In genomic region chr2:105369777-105370690, GRCh38 we compare ENCODE assay signal across 8 cellular contexts. TPM values are rescaled to one million over a fixed set of nuclear protein-coding genes. Genes with fewer than 3 reads are reported as not detected.
DNase-seq lines count a peak whose midpoint lies in the region; ATAC-seq and TF ChIP-seq lines count a peak whose summit lies in the region.

No MANE protein-coding gene starts in this region.

- intact Hi-C loops in Caco-2 (cut with micrococcal nuclease; ENCODE audit: unreplicated experiment), result loop anchor here (1.0 kb wide), 2 partner anchors 151 to 175 kb away; no protein-coding TSS in a partner anchor
- intact Hi-C loops in esophagus squamous epithelium (cut with DNase I), result loop anchor here (5.0 kb wide), 1 partner anchor 147 kb away; no protein-coding TSS in a partner anchor

- H3K4me2 ChIP-seq in OCI-LY1 (ENCODE audit: low read length), result peak overlapping the region; percentile 67

- no peaks in the 10 kb centered on the region for H3K9me2 ChIP-seq in OCI-LY1 (ENCODE audit: low read depth, low read length)

- H3K27ac ChIP-seq in OCI-LY1 (ENCODE audit: low read depth, low read length, poor library complexity, severe bottlenecking) (no peak overlapping the region), esophagus squamous epithelium (peak overlapping the region in 3 of 4 donors; percentile 87 to 95 (median 87))

- 27 to 65% methylated on average over 15 to 30 of the region's 30 CpGs for WGBS in esophagus squamous epithelium, 2 donors

- peaks cover 3% of the 10 kb centered on the region for H3K4me1 ChIP-seq in Caco-2
- peaks cover 4% of the 10 kb centered on the region for H3K4me1 ChIP-seq in OCI-LY1 (ENCODE audit: insufficient read depth, low read length, severe bottlenecking)
- peaks cover 12 to 68% (median 49%) of the 10 kb centered on the region in 3 donors for H3K4me1 ChIP-seq in esophagus squamous epithelium

- ATAC-seq in GM19468 (IDR thresholded peaks at IDR 0.05; ENCODE audit: extremely low read depth, unreplicated experiment) (peak; percentile 90), HG03565 (IDR thresholded peaks at IDR 0.05; ENCODE audit: unreplicated experiment) (peak; percentile 91)

- no peaks in the 10 kb centered on the region for H3K9me3 Mint-ChIP-seq in Caco-2 (ENCODE audit: unreplicated experiment)
- H3K9me3 Mint-ChIP-seq in activated T-cell treated with anti-CD3 and anti-CD28 coated beads, Interleukin-2, amount 50 U/mL, for 24 hours, result no peaks in the 10 kb centered on the region
- H3K9me3 Mint-ChIP-seq in nephron, result no peaks in the 10 kb centered on the region

- no peaks in the 10 kb centered on the region for H4K20me1 ChIP-seq in OCI-LY1 (ENCODE audit: insufficient read depth, low read length)

- no peaks in the 10 kb centered on the region; the same call in 1 of the 2 replicates for H3K36me3 ChIP-seq in Caco-2 (ENCODE audit: control insufficient read depth, insufficient read depth, low read length)
- H3K36me3 ChIP-seq in OCI-LY1 (ENCODE audit: insufficient read depth, low read length), result no peaks in the 10 kb centered on the region
- peaks cover 2 to 58% (median 7%) of the 10 kb centered on the region in 3 donors for H3K36me3 ChIP-seq in esophagus squamous epithelium

- H3K4me3 Mint-ChIP-seq in Caco-2 (ENCODE audit: unreplicated experiment) (no peak overlapping the region), nephron (no peak overlapping the region)
- no peak overlapping the region for H3K4me3 Mint-ChIP-seq in activated T-cell treated with anti-CD3 and anti-CD28 coated beads, Interleukin-2, amount 50 U/mL, for 24 hours

- peak; percentile 72 to 75 for TF ChIP-seq CTCF in Caco-2 (IDR thresholded peaks at IDR 0.05; ENCODE audit: insufficient read depth in 1 of 2, low read depth in 1 of 2, low read length in 1 of 2, severe bottlenecking in 1 of 2, unreplicated experiment in 1 of 2)
- TF ChIP-seq CTCF in OCI-LY1 (IDR thresholded peaks at IDR 0.05; ENCODE audit: low read length), result peak; percentile 90
- peak; percentile 77 to 96 (median 94) for TF ChIP-seq CTCF in esophagus squamous epithelium (IDR thresholded peaks at IDR 0.05)
- peak; percentile 89 to 95 (median 90) for TF ChIP-seq CTCF in nephron (IDR thresholded peaks at IDR 0.05; ENCODE audit: unreplicated experiment in 3 of 3)

- H2AFZ ChIP-seq in OCI-LY1 (ENCODE audit: low read length), result 0 out of 2 replicates have a peak overlapping the region, but pooled peaks have one; percentile 24

- H3K9ac ChIP-seq in OCI-LY1 (ENCODE audit: low read length), result no peak overlapping the region

- H3K27me3 Mint-ChIP-seq in Caco-2 (ENCODE audit: insufficient read depth, unreplicated experiment) (no peaks in the 10 kb centered on the region), nephron (ENCODE audit: low read depth) (peaks cover 6% of the 10 kb centered on the region)
- no peaks in the 10 kb centered on the region for H3K27me3 Mint-ChIP-seq in activated T-cell treated with anti-CD3 and anti-CD28 coated beads, Interleukin-2, amount 50 U/mL, for 24 hours

- BruUV-seq in Caco-2 (replicated peaks; lab: Mats Ljungman, UMichigan), result no TSS peak

- H3K9me3 ChIP-seq in Caco-2 (no peaks in the 10 kb centered on the region), OCI-LY1 (ENCODE audit: low read length) (no peaks in the 10 kb centered on the region), esophagus squamous epithelium (no peaks in the 10 kb centered on the region)

- no peaks in the 10 kb centered on the region for H3K27me3 ChIP-seq in Caco-2 (replicated peaks; ENCODE audit: control insufficient read depth, insufficient read depth, low read length)
- 0 out of 2 replicates have a peak, but pooled peaks cover 5% of the 10 kb centered on the region for H3K27me3 ChIP-seq in OCI-LY1 (ENCODE audit: insufficient read depth, low read length)
- no peaks in the 10 kb centered on the region for H3K27me3 ChIP-seq in esophagus squamous epithelium

- H3K36me3 Mint-ChIP-seq in Caco-2 (ENCODE audit: insufficient read depth, unreplicated experiment) (peaks cover 71% of the 10 kb centered on the region), nephron (ENCODE audit: low read depth) (peaks cover 48% of the 10 kb centered on the region)
- no peaks in the 10 kb centered on the region for H3K36me3 Mint-ChIP-seq in activated T-cell treated with anti-CD3 and anti-CD28 coated beads, Interleukin-2, amount 50 U/mL, for 24 hours (ENCODE audit: low read depth)

- CTCF ChIA-PET in Caco-2 (lab: Charles Lee), result interaction anchor here (0.9 kb wide), 2 partner anchors 28 to 149 kb away, joined by 3 read pairs; partner anchors contain the start of gene FHL2

- H3K4me3 ChIP-seq in Caco-2 (ENCODE audit: low read depth, low read length), result no peak overlapping the region
- H3K4me3 ChIP-seq in OCI-LY1 (ENCODE audit: low read depth, low read length, poor library complexity, severe bottlenecking), result peak overlapping the region; percentile 36
- peak overlapping the region in 1 of 4 donors; percentile 6 for H3K4me3 ChIP-seq in esophagus squamous epithelium

- no peaks in the 10 kb centered on the region for H3F3A ChIP-seq in OCI-LY1 (ENCODE audit: insufficient read depth, low read length)

- POLR2A ChIA-PET in Caco-2 (lab: Charles Lee), result no interaction called here

- H3K4me1 Mint-ChIP-seq in Caco-2 (ENCODE audit: low read depth, unreplicated experiment) (peaks cover 12% of the 10 kb centered on the region), nephron (peaks cover 44% of the 10 kb centered on the region)
- H3K4me1 Mint-ChIP-seq in activated T-cell treated with anti-CD3 and anti-CD28 coated beads, Interleukin-2, amount 50 U/mL, for 24 hours (ENCODE audit: low read depth), result peaks cover 10% of the 10 kb centered on the region

- DNase-seq in Caco-2 (peak; percentile 74 to 77), esophagus squamous epithelium (lab: John Stamatoyannopoulos, UW) (peak; percentile 21)
- DNase-seq in activated T-cell treated with anti-CD3 and anti-CD28 coated beads, Interleukin-2, amount 50 U/mL, for 24 hours, result peak; percentile 90
- peak; percentile 64 to 84 (median 76) for DNase-seq in stimulated activated naive CD4-positive, alpha-beta T cell (lab: John Stamatoyannopoulos, UW)

- H3K79me2 ChIP-seq in OCI-LY1 (ENCODE audit: insufficient read depth, low read length), result no peaks in the 10 kb centered on the region

- H3K27ac Mint-ChIP-seq in Caco-2 (ENCODE audit: unreplicated experiment) (peak overlapping the region; percentile 47), nephron (peak overlapping the region in 2 of 3 experiments; percentile 17 to 20)
- H3K27ac Mint-ChIP-seq in activated T-cell treated with anti-CD3 and anti-CD28 coated beads, Interleukin-2, amount 50 U/mL, for 24 hours, result peak overlapping the region; percentile 10

- no peak for TF ChIP-seq POLR2A in esophagus squamous epithelium (IDR thresholded peaks at IDR 0.05)

RNA-seq across cellular contexts. Expression of gene FHL2, which starts 28.8 kb away (rescaled TPM):
- total RNA-seq in Caco-2 (2022), result 40.5 and 45.4 TPM in 2 replicates
- total RNA-seq in esophagus squamous epithelium, result 10 to 100 TPM; 46.1 to 89.1 (median 54.7) TPM

RNA-seq across cellular contexts. Expression of gene C2orf49, which starts 32.7 kb away (rescaled TPM):
- total RNA-seq in Caco-2 (2022) (21.1 and 24.8 TPM in 2 replicates), esophagus squamous epithelium (10 to 100 TPM in 3 of 4 donors, 1 to 10 TPM in 1; 9.3 to 19.8 (median 12.4) TPM)

RNA-seq across cellular contexts. Expression of gene TGFBRAP1, which starts 40.5 kb away (rescaled TPM):
- total RNA-seq in Caco-2 (2022), result 25.7 and 26.0 TPM in 2 replicates
- 10 to 100 TPM; 11.7 to 24.6 (median 15.6) TPM for total RNA-seq in esophagus squamous epithelium

Comparison
In these comparisons a context has a peak if more than half of its experiments do, and no peak if none do; other contexts are left out.
1. DNase-seq: peak in every context shown above with its lines; median percentile 90 in activated T-cell treated with anti-CD3 and anti-CD28 coated beads, Interleukin-2, amount 50 U/mL, for 24 hours; 76 in stimulated activated naive CD4-positive, alpha-beta T cell; 76 in Caco-2; 21 in esophagus squamous epithelium.